Comparison of ENCODE assay signal across 11 cellular contexts in the genomic region with DNA sequence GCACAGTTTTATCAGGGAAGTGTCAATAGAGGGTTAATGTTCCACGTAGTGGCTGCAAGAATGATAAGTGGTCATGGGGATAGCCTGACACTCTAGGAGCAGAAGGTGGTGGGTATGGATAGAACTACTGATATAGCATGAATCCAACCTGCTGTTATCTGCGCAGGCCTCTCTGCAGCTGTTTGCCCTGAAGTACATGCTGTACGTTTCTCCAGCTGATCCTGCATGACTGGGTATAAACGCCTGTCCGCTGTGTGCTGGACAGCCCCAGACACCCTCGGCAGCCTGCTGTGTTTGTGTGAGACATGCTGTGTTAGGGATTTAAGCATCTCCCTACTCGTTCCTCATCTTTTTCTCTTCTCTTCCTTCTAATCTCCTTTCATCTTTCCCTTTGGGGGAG.
DNase-seq lines count a peak whose midpoint lies in the region; ATAC-seq and TF ChIP-seq lines count a peak whose summit lies in the region.
"Had no signal": no experiment of that assay in that cellular context is flagged by ENCODE, and none has a peak within 500 bp of the region (broad histone marks: within the 10 kb centered on the region; RNA-seq: fewer than 3 reads in every experiment).

No MANE protein-coding gene starts in this region.

- no peak overlapping the region for H3K27ac ChIP-seq in SJCRH30
- peak overlapping the region; percentile 65 for H3K27ac ChIP-seq in muscle layer of colon (ENCODE audit: low read depth, low read length)
- H3K27ac ChIP-seq in transverse colon: peak overlapping the region; percentile 21 to 68 (median 60)

- TF ChIP-seq CTCF in fibroblast of pulmonary artery (IDR thresholded peaks at IDR 0.05; ENCODE audit: low read length, missing control alignments): no peak
- TF ChIP-seq CTCF in transverse colon (IDR thresholded peaks at IDR 0.05): no peak

- 69 to 71% methylated on average over 4 to 7 of the region's 7 CpGs for WGBS in transverse colon (ENCODE audit: low coverage in 1 of 2), 2 donors

- in situ Hi-C loops in transverse colon (cut with MboI; ENCODE audit: low pct_ligation_motif_present in 1 of 4, low pct_unique_long_range_greater_than_20kb in 1 of 4, low sequenced_read_pairs in 3 of 4): no loop called here

- no peak for TF ChIP-seq POLR2A in transverse colon (IDR thresholded peaks at IDR 0.05)

- H3K9me3 ChIP-seq in SJCRH30 (replicated peaks) (no peaks in the 10 kb centered on the region), muscle layer of colon (ENCODE audit: low read length) (no peaks in the 10 kb centered on the region), transverse colon (no peaks in the 10 kb centered on the region)

- no peak overlapping the region for H3K4me3 ChIP-seq in SJCRH30
- no peak overlapping the region for H3K4me3 ChIP-seq in fibroblast of pulmonary artery (replicated peaks; ENCODE audit: low read depth, low read length)
- H3K4me3 ChIP-seq in muscle layer of colon (ENCODE audit: low read depth in 1 of 2, low read length in 2 of 2): no peak overlapping the region
- H3K4me3 ChIP-seq in transverse colon: no peak overlapping the region

- H3K4me1 ChIP-seq in SJCRH30 (no peaks in the 10 kb centered on the region), muscle layer of colon (ENCODE audit: insufficient read depth, low read length) (peaks cover 65% of the 10 kb centered on the region), transverse colon (peaks cover 7 to 75% (median 40%) of the 10 kb centered on the region in 4 donors)

- TF ChIP-seq EP300 in transverse colon (IDR thresholded peaks at IDR 0.05; ENCODE audit: low read depth): no peak

- H3K36me3 ChIP-seq in SJCRH30 (no peaks in the 10 kb centered on the region), muscle layer of colon (ENCODE audit: insufficient read depth, low read length) (peaks cover 10% of the 10 kb centered on the region), transverse colon (no peaks in the 10 kb centered on the region)

- peak overlapping the region; percentile 14 for H3K9ac ChIP-seq in muscle layer of colon (ENCODE audit: low read length)

- H3K27me3 ChIP-seq in SJCRH30: no peaks in the 10 kb centered on the region
- no peaks in the 10 kb centered on the region for H3K27me3 ChIP-seq in muscle layer of colon (ENCODE audit: control insufficient read depth in 1 of 2, insufficient read depth in 2 of 2, low read length in 2 of 2)
- H3K27me3 ChIP-seq in transverse colon: no peaks in the 10 kb centered on the region

- no peak for ATAC-seq in GM21526 (IDR thresholded peaks at IDR 0.05; ENCODE audit: low FRiP score, unreplicated experiment)
- ATAC-seq in GM18511 (IDR thresholded peaks at IDR 0.05; ENCODE audit: unreplicated experiment): no peak

- peak; percentile 1 for DNase-seq in SJCRH30
- DNase-seq in fibroblast of pulmonary artery (ENCODE audit: low read depth): peak; percentile 48
- no peak for DNase-seq in transverse colon
- no peak for DNase-seq in activated naive CD4-positive, alpha-beta T cell treated with Interleukin-2 at 50 U/mL for 16 hours
- DNase-seq in COR-L47 (lab: John Stamatoyannopoulos, UW): no peak
- DNase-seq: activated effector memory CD4-positive, alpha-beta T cell treated with Interleukin-2 at 50 U/mL for 16 hours; DMS53; stimulated activated CD4-positive, alpha-beta T cell treated with anti-CD3 and anti-CD28 coated beads, Interleukin-12 subunit alpha, Interleukin-12 subunit beta, amount 100 ng/mL, for 4 hours had no signal

- intact Hi-C loops in transverse colon (cut with DNase I; ENCODE audit: low total_unique reads): no loop called here

Comparison
In these comparisons a context has a peak if more than half of its experiments do, and no peak if none do; other contexts are left out.
1. DNase-seq: peak in SJCRH30 (2 of 2) and fibroblast of pulmonary artery (single experiment); none in transverse colon (single experiment), activated naive CD4-positive, alpha-beta T cell treated with Interleukin-2 at 50 U/mL for 16 hours (single experiment) and COR-L47 (single experiment).